Comparison of ENCODE assay signal across 21 cellular contexts in genomic region chr4:133720001-133720400, GRCh38.
"Had no signal": no experiment of that assay in that cellular context is flagged by ENCODE, and none has a peak within 500 bp of the region (broad histone marks: within the 10 kb centered on the region; RNA-seq: fewer than 3 reads in every experiment).

No MANE protein-coding gene starts in this region.

- H3K4me1 ChIP-seq: esophagus squamous epithelium, foreskin keratinocyte, heart left ventricle, pancreas, prostate gland, right lobe of liver, spleen, upper lobe of left lung, uterus had no signal

- H3K4me3 ChIP-seq: esophagus squamous epithelium, heart left ventricle, pancreas, prostate gland, right lobe of liver, spleen, tibial artery, upper lobe of left lung, uterus had no signal

- H3K9me3 ChIP-seq: esophagus squamous epithelium, heart left ventricle, pancreas, prostate gland, right lobe of liver, tibial artery, upper lobe of left lung, uterus had no signal

- H3K27me3 ChIP-seq: esophagus squamous epithelium, foreskin keratinocyte, heart left ventricle, right lobe of liver, spleen, tibial artery, upper lobe of left lung, uterus had no signal

- H3K36me3 ChIP-seq: esophagus squamous epithelium, heart left ventricle, pancreas, prostate gland, right lobe of liver, spleen, tibial artery, upper lobe of left lung, uterus had no signal

- ATAC-seq: effector memory CD8-positive, alpha-beta T cell; foreskin keratinocyte; heart left ventricle; pancreas; right lobe of liver; stimulated activated memory B cell treated with anti-CD40 and anti-IgM and Interleukin-4, amounts not matched to agents 10 μg/mL and 1 μg/mL and 100 μg/mL, for 72 hours had no signal

- H3K27ac ChIP-seq: esophagus squamous epithelium, foreskin keratinocyte, heart left ventricle, pancreas, prostate gland, right lobe of liver, spleen, tibial artery, upper lobe of left lung, uterus had no signal

- DNase-seq: effector memory CD8-positive, alpha-beta T cell; esophagus squamous epithelium; foreskin keratinocyte; heart left ventricle; hippocampal formation; kidney glomerular epithelial cell; mesendoderm; naive B cell; occipital lobe; pancreas; retina; right lobe of liver; spleen; stimulated activated CD4-positive, alpha-beta T cell treated with anti-CD3 and anti-CD28 coated beads, Interleukin-15, amount 100 ng/mL, for 24 hours; stimulated activated CD4-positive, alpha-beta T cell treated with anti-CD3 and anti-CD28 coated beads, Interleukin-1b, Interleukin-23, amount 100 ng/mL, for 48 hours; stimulated activated CD4-positive, alpha-beta T cell treated with anti-CD3 and anti-CD28 coated beads, Interleukin-4, amount 100 ng/mL, for 24 hours; tibial artery; upper lobe of left lung; uterus had no signal
